Comparison of ENCODE assay signal across 2 cellular contexts in the genomic region with DNA sequence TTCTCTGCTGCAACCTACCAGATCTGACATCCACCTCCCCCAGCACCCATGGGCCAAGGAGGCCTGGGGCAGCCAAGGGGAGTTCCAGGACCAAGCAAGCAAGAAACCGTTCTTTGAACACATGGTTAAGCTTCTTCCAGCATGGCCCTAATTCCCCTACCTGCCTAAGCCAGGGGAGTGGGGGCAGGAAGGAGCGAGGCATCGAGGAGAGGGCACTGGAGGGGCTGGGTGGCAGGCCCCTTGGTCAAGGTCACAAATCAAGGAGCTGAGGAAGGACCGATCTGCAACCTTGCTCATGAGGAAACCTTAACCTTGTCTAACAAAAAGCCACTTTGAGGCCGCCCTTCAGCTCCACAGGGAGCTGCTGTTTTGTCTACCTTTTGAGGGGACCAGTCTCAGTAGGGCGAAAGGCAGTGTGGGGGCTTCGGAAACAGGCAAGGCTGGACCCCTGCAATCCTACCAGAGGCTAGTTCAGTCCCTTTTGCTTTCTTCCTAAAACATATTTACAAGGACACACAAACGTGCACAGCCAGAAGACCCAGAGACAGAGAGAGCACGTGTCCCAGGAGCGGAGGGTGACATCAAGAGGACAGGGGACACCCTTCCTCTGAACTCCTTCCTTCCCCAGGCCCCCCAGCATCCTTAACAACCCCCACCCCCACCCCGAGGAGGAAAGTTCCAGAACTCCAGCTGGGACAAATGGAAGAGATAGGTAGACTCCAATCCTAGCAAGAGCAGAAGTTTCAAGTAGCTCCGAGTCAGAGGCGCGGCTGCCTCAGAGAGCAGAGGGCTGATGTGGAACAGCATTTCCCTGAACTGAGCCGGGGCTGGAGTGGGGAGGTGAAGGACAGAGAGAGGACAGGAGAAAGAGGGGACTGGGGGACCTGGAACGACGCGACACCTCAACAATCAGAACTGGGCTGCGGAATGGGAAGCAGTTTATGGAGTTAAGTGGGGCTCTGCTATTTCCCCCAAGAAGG.
A peak's percentile ranks its signal among the peaks of the same experiment; 100 is the strongest.
TF ChIP-seq lines count a peak whose summit lies in the region.

No MANE protein-coding gene starts in this region.

TF ChIP-seq in HEK293, 187 proteins besides CTCF, POLR2A, EP300 and RAD21:
- TF ChIP-seq, protein P1, sequence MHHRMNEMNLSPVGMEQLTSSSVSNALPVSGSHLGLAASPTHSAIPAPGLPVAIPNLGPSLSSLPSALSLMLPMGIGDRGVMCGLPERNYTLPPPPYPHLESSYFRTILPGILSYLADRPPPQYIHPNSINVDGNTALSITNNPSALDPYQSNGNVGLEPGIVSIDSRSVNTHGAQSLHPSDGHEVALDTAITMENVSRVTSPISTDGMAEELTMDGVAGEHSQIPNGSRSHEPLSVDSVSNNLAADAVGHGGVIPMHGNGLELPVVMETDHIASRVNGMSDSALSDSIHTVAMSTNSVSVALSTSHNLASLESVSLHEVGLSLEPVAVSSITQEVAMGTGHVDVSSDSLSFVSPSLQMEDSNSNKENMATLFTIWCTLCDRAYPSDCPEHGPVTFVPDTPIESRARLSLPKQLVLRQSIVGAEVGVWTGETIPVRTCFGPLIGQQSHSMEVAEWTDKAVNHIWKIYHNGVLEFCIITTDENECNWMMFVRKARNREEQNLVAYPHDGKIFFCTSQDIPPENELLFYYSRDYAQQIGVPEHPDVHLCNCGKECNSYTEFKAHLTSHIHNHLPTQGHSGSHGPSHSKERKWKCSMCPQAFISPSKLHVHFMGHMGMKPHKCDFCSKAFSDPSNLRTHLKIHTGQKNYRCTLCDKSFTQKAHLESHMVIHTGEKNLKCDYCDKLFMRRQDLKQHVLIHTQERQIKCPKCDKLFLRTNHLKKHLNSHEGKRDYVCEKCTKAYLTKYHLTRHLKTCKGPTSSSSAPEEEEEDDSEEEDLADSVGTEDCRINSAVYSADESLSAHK (tag by site-specific recombination; IDR thresholded peaks at IDR 0.05) = peak; percentile 94
- TF ChIP-seq, protein P2, sequence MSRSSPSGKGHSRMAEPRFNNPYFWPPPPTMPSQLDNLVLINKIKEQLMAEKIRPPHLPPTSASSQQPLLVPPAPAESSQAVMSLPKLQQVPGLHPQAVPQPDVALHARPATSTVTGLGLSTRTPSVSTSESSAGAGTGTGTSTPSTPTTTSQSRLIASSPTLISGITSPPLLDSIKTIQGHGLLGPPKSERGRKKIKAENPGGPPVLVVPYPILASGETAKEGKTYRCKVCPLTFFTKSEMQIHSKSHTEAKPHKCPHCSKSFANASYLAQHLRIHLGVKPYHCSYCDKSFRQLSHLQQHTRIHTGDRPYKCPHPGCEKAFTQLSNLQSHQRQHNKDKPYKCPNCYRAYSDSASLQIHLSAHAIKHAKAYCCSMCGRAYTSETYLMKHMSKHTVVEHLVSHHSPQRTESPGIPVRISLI (tag by site-specific recombination; IDR thresholded peaks at IDR 0.05) = no peak
- peak; percentile 31; the same call in 1 of the 2 replicates for TF ChIP-seq ZNF341 (tag by site-specific recombination; IDR thresholded peaks at IDR 0.05; ENCODE audit: low read depth)
- peak; percentile 79 for TF ChIP-seq ZNF600 (tag by site-specific recombination; IDR thresholded peaks at IDR 0.05)
- no peak for TF ChIP-seq KLF8 (tag by site-specific recombination; IDR thresholded peaks at IDR 0.05)

TF ChIP-seq in GM12878, 131 proteins besides CTCF, POLR2A, EP300 and RAD21:
- TF ChIP-seq FOXM1 (IDR thresholded peaks at IDR 0.05; ENCODE audit: low read depth, low read length) (no peak), TCF7 (IDR thresholded peaks at IDR 0.05; ENCODE audit: borderline replicate concordance) (no peak), SUPT20H (IDR thresholded peaks at IDR 0.05; ENCODE audit: borderline replicate concordance, control insufficient read depth, low read depth, low read length) (no peak), BRCA1 (IDR thresholded peaks at IDR 0.05; ENCODE audit: low read depth, low read length) (no peak)
- TF ChIP-seq, protein P3, sequence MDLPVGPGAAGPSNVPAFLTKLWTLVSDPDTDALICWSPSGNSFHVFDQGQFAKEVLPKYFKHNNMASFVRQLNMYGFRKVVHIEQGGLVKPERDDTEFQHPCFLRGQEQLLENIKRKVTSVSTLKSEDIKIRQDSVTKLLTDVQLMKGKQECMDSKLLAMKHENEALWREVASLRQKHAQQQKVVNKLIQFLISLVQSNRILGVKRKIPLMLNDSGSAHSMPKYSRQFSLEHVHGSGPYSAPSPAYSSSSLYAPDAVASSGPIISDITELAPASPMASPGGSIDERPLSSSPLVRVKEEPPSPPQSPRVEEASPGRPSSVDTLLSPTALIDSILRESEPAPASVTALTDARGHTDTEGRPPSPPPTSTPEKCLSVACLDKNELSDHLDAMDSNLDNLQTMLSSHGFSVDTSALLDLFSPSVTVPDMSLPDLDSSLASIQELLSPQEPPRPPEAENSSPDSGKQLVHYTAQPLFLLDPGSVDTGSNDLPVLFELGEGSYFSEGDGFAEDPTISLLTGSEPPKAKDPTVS (IDR thresholded peaks at IDR 0.05; ENCODE audit: low read depth, low read length) = no peak
- TF ChIP-seq, protein P4, sequence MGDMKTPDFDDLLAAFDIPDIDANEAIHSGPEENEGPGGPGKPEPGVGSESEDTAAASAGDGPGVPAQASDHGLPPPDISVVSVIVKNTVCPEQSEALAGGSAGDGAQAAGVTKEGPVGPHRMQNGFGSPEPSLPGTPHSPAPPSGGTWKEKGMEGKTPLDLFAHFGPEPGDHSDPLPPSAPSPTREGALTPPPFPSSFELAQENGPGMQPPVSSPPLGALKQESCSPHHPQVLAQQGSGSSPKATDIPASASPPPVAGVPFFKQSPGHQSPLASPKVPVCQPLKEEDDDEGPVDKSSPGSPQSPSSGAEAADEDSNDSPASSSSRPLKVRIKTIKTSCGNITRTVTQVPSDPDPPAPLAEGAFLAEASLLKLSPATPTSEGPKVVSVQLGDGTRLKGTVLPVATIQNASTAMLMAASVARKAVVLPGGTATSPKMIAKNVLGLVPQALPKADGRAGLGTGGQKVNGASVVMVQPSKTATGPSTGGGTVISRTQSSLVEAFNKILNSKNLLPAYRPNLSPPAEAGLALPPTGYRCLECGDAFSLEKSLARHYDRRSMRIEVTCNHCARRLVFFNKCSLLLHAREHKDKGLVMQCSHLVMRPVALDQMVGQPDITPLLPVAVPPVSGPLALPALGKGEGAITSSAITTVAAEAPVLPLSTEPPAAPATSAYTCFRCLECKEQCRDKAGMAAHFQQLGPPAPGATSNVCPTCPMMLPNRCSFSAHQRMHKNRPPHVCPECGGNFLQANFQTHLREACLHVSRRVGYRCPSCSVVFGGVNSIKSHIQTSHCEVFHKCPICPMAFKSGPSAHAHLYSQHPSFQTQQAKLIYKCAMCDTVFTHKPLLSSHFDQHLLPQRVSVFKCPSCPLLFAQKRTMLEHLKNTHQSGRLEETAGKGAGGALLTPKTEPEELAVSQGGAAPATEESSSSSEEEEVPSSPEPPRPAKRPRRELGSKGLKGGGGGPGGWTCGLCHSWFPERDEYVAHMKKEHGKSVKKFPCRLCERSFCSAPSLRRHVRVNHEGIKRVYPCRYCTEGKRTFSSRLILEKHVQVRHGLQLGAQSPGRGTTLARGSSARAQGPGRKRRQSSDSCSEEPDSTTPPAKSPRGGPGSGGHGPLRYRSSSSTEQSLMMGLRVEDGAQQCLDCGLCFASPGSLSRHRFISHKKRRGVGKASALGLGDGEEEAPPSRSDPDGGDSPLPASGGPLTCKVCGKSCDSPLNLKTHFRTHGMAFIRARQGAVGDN (IDR thresholded peaks at IDR 0.05) = peak; percentile 90
